13 cellular contexts compared by ENCODE assay signal in genomic region chr9:36738318-36738975, GRCh38.
DNase-seq lines count a peak whose midpoint lies in the region; ATAC-seq, FAIRE-seq and TF ChIP-seq lines count a peak whose summit lies in the region.
"Had no signal": no experiment of that assay in that cellular context is flagged by ENCODE, and none has a peak within 500 bp of the region (broad histone marks: within the 10 kb centered on the region; RNA-seq: fewer than 3 reads in every experiment).

No MANE protein-coding gene starts in this region.

- TF ChIP-seq POLR2A in GM12891 (IDR thresholded peaks at IDR 0.05; ENCODE audit: low read depth, low read length), result no peak

- DNase-seq in GM12891 (ENCODE audit: insufficient read length, low spot score), result no peak
- DNase-seq in NCI-H226, result peak; percentile 6
- DNase-seq in posterior vena cava (ENCODE audit: low spot score), result peak; percentile 76
- DNase-seq in NCI-H1105 treated with DMSO at 0.1 percent for 48 hours (lab: John Stamatoyannopoulos, UW), result no peak
- DNase-seq in DMS153 (lab: John Stamatoyannopoulos, UW), result no peak
- DNase-seq: activated CD4-positive, alpha-beta T cell treated with anti-CD3 and anti-CD28 coated beads, Interleukin-2, amount 50 U/mL, for 1 hour; activated T-cell treated with anti-CD3 and anti-CD28 coated beads, Interleukin-2, amount 50 U/mL, for 72 hours; adrenal gland; NCI-H1436 treated with DMSO at 0.1 percent for 48 hours; NCI-H510A treated with DMSO at 0.1 percent for 48 hours had no signal

- FAIRE-seq in GM12891 (lab: Jason Lieb, UNC), result peak; percentile 38
- FAIRE-seq: RCC 7860 had no signal

- intact Hi-C loops in posterior vena cava (cut with DNase I), result no loop called here

- ATAC-seq in esophagus mucosa (peak; percentile 75), GM18517 (IDR thresholded peaks at IDR 0.05; ENCODE audit: unreplicated experiment) (no peak)
- ATAC-seq: activated T-cell treated with anti-CD3 and anti-CD28 coated beads, Interleukin-2, amount 50 U/mL, for 72 hours had no signal

TF ChIP-seq in GM12891, 5 proteins besides CTCF, POLR2A, EP300 and RAD21:
- TF ChIP-seq POU2F2 (IDR thresholded peaks at IDR 0.05; ENCODE audit: low read depth, low read length) (no peak), SPI1 (IDR thresholded peaks at IDR 0.05; ENCODE audit: low read depth, low read length) (no peak), TAF1 (IDR thresholded peaks at IDR 0.05; ENCODE audit: low read depth, low read length) (no peak), PAX5 (IDR thresholded peaks at IDR 0.05; ENCODE audit: insufficient read depth, low read length, severe bottlenecking) (no peak), POLR2AphosphoS5 (IDR thresholded peaks at IDR 0.05; ENCODE audit: low read depth, low read length) (no peak)

Comparison
In these comparisons a context has a peak if more than half of its experiments do, and no peak if none do; other contexts are left out.
1. DNase-seq: peak in NCI-H226 (single experiment) and posterior vena cava (single experiment); none in GM12891 (single experiment), NCI-H1105 treated with DMSO at 0.1 percent for 48 hours (single experiment) and DMS153 (single experiment).